In the genomic region with DNA sequence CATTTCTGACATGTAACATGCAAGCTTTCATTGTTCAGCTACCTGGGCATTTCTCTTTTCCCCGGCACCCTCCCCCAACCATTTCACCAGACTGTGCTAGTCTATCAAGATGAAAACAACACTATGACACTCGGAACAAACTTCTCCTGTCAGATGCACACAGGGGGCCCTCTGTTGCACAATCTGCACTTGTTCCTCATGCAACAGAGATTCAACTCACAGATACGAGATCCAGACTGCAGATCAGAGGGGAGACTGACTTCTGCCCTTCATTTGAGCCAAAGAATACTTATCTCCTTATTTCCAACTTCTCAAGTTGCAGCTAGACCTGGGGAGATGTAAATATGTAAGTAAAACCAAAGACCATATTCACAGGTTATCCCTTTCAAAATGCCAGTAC, we compare ENCODE assay signal across 1 cellular context.
TF ChIP-seq lines count a peak whose summit lies in the region.

No MANE protein-coding gene starts in this region.

TF ChIP-seq in HepG2, 621 proteins besides CTCF, POLR2A, EP300 and RAD21 (continued from another document and continues in another):
- TF ChIP-seq, protein P1, sequence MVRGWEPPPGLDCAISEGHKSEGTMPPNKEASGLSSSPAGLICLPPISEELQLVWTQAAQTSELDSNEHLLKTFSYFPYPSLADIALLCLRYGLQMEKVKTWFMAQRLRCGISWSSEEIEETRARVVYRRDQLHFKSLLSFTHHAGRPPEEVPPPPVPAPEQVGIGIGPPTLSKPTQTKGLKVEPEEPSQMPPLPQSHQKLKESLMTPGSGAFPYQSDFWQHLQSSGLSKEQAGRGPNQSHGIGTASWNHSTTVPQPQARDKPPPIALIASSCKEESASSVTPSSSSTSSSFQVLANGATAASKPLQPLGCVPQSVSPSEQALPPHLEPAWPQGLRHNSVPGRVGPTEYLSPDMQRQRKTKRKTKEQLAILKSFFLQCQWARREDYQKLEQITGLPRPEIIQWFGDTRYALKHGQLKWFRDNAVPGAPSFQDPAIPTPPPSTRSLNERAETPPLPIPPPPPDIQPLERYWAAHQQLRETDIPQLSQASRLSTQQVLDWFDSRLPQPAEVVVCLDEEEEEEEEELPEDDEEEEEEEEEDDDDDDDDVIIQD (CRISPR knock-in tag; IDR thresholded peaks at IDR 0.05; ENCODE audit: low read depth) = peak; percentile 82
- TF ChIP-seq, protein P2, sequence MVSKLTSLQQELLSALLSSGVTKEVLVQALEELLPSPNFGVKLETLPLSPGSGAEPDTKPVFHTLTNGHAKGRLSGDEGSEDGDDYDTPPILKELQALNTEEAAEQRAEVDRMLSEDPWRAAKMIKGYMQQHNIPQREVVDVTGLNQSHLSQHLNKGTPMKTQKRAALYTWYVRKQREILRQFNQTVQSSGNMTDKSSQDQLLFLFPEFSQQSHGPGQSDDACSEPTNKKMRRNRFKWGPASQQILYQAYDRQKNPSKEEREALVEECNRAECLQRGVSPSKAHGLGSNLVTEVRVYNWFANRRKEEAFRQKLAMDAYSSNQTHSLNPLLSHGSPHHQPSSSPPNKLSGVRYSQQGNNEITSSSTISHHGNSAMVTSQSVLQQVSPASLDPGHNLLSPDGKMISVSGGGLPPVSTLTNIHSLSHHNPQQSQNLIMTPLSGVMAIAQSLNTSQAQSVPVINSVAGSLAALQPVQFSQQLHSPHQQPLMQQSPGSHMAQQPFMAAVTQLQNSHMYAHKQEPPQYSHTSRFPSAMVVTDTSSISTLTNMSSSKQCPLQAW (CRISPR knock-in tag; IDR thresholded peaks at IDR 0.05) = no peak
- TF ChIP-seq ZC3H4 (CRISPR knock-in tag; IDR thresholded peaks at IDR 0.05; ENCODE audit: borderline replicate concordance) (no peak), ZNF598 (CRISPR knock-in tag; IDR thresholded peaks at IDR 0.05; ENCODE audit: borderline replicate concordance) (no peak), ZNF253 (CRISPR knock-in tag; IDR thresholded peaks at IDR 0.05; ENCODE audit: borderline replicate concordance) (no peak), ZNF431 (CRISPR knock-in tag; IDR thresholded peaks at IDR 0.05; ENCODE audit: borderline replicate concordance, low read depth) (no peak; the same call in 1 of the 2 replicates), ZNF12 (CRISPR knock-in tag; IDR thresholded peaks at IDR 0.05) (peak; percentile 15; the same call in 1 of the 2 replicates), MEIS2 (CRISPR knock-in tag; IDR thresholded peaks at IDR 0.05) (peak; percentile 82; the same call in 1 of the 2 replicates), ZNF225 (CRISPR knock-in tag; IDR thresholded peaks at IDR 0.05) (no peak), TEAD3 (CRISPR knock-in tag; optimal IDR thresholded peaks at IDR 0.05; ENCODE audit: borderline replicate concordance) (peak; percentile 40), NFE2L1 (CRISPR knock-in tag; IDR thresholded peaks at IDR 0.05; ENCODE audit: borderline replicate concordance) (no peak), WIZ (CRISPR knock-in tag; IDR thresholded peaks at IDR 0.05) (no peak), ZFP1 (CRISPR knock-in tag; IDR thresholded peaks at IDR 0.05) (peak; percentile 84; the same call in 1 of the 2 replicates), MED1 (CRISPR knock-in tag; IDR thresholded peaks at IDR 0.05) (peak; percentile 94), TCF7 (IDR thresholded peaks at IDR 0.05; ENCODE audit: low read depth) (peak; percentile 74), ZMYM3 (CRISPR knock-in tag; IDR thresholded peaks at IDR 0.05) (peak; percentile 82), GFI1 (CRISPR knock-in tag; IDR thresholded peaks at IDR 0.05; ENCODE audit: borderline replicate concordance) (no peak; the same call in 1 of the 2 replicates), NR1H2 (CRISPR knock-in tag; IDR thresholded peaks at IDR 0.05; ENCODE audit: borderline replicate concordance, low read depth) (no peak), ZNF335 (CRISPR knock-in tag; IDR thresholded peaks at IDR 0.05) (0 out of 2 replicates have a peak, but pooled peaks have one; percentile 29)
- TF ChIP-seq, protein P3, sequence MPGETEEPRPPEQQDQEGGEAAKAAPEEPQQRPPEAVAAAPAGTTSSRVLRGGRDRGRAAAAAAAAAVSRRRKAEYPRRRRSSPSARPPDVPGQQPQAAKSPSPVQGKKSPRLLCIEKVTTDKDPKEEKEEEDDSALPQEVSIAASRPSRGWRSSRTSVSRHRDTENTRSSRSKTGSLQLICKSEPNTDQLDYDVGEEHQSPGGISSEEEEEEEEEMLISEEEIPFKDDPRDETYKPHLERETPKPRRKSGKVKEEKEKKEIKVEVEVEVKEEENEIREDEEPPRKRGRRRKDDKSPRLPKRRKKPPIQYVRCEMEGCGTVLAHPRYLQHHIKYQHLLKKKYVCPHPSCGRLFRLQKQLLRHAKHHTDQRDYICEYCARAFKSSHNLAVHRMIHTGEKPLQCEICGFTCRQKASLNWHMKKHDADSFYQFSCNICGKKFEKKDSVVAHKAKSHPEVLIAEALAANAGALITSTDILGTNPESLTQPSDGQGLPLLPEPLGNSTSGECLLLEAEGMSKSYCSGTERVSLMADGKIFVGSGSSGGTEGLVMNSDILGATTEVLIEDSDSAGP (CRISPR knock-in tag; IDR thresholded peaks at IDR 0.05; ENCODE audit: borderline replicate concordance) = no peak
- TF ChIP-seq, protein P4, sequence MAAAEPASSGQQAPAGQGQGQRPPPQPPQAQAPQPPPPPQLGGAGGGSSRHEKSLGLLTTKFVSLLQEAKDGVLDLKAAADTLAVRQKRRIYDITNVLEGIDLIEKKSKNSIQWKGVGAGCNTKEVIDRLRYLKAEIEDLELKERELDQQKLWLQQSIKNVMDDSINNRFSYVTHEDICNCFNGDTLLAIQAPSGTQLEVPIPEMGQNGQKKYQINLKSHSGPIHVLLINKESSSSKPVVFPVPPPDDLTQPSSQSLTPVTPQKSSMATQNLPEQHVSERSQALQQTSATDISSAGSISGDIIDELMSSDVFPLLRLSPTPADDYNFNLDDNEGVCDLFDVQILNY (CRISPR knock-in tag; conservative IDR thresholded peaks at IDR 0.05) = no peak
- TF ChIP-seq, protein P5, sequence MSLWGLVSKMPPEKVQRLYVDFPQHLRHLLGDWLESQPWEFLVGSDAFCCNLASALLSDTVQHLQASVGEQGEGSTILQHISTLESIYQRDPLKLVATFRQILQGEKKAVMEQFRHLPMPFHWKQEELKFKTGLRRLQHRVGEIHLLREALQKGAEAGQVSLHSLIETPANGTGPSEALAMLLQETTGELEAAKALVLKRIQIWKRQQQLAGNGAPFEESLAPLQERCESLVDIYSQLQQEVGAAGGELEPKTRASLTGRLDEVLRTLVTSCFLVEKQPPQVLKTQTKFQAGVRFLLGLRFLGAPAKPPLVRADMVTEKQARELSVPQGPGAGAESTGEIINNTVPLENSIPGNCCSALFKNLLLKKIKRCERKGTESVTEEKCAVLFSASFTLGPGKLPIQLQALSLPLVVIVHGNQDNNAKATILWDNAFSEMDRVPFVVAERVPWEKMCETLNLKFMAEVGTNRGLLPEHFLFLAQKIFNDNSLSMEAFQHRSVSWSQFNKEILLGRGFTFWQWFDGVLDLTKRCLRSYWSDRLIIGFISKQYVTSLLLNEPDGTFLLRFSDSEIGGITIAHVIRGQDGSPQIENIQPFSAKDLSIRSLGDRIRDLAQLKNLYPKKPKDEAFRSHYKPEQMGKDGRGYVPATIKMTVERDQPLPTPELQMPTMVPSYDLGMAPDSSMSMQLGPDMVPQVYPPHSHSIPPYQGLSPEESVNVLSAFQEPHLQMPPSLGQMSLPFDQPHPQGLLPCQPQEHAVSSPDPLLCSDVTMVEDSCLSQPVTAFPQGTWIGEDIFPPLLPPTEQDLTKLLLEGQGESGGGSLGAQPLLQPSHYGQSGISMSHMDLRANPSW (CRISPR knock-in tag; IDR thresholded peaks at IDR 0.05; ENCODE audit: borderline replicate concordance) = no peak
- TF ChIP-seq, protein P6, sequence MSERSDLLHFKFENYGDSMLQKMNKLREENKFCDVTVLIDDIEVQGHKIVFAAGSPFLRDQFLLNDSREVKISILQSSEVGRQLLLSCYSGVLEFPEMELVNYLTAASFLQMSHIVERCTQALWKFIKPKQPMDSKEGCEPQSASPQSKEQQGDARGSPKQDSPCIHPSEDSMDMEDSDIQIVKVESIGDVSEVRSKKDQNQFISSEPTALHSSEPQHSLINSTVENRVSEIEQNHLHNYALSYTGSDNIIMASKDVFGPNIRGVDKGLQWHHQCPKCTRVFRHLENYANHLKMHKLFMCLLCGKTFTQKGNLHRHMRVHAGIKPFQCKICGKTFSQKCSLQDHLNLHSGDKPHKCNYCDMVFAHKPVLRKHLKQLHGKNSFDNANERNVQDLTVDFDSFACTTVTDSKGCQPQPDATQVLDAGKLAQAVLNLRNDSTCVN (CRISPR knock-in tag; IDR thresholded peaks at IDR 0.05; ENCODE audit: borderline replicate concordance) = no peak
- TF ChIP-seq, protein P7, sequence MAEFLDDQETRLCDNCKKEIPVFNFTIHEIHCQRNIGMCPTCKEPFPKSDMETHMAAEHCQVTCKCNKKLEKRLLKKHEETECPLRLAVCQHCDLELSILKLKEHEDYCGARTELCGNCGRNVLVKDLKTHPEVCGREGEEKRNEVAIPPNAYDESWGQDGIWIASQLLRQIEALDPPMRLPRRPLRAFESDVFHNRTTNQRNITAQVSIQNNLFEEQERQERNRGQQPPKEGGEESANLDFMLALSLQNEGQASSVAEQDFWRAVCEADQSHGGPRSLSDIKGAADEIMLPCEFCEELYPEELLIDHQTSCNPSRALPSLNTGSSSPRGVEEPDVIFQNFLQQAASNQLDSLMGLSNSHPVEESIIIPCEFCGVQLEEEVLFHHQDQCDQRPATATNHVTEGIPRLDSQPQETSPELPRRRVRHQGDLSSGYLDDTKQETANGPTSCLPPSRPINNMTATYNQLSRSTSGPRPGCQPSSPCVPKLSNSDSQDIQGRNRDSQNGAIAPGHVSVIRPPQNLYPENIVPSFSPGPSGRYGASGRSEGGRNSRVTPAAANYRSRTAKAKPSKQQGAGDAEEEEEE (CRISPR knock-in tag; IDR thresholded peaks at IDR 0.05; ENCODE audit: borderline replicate concordance) = no peak
- TF ChIP-seq, protein P8, sequence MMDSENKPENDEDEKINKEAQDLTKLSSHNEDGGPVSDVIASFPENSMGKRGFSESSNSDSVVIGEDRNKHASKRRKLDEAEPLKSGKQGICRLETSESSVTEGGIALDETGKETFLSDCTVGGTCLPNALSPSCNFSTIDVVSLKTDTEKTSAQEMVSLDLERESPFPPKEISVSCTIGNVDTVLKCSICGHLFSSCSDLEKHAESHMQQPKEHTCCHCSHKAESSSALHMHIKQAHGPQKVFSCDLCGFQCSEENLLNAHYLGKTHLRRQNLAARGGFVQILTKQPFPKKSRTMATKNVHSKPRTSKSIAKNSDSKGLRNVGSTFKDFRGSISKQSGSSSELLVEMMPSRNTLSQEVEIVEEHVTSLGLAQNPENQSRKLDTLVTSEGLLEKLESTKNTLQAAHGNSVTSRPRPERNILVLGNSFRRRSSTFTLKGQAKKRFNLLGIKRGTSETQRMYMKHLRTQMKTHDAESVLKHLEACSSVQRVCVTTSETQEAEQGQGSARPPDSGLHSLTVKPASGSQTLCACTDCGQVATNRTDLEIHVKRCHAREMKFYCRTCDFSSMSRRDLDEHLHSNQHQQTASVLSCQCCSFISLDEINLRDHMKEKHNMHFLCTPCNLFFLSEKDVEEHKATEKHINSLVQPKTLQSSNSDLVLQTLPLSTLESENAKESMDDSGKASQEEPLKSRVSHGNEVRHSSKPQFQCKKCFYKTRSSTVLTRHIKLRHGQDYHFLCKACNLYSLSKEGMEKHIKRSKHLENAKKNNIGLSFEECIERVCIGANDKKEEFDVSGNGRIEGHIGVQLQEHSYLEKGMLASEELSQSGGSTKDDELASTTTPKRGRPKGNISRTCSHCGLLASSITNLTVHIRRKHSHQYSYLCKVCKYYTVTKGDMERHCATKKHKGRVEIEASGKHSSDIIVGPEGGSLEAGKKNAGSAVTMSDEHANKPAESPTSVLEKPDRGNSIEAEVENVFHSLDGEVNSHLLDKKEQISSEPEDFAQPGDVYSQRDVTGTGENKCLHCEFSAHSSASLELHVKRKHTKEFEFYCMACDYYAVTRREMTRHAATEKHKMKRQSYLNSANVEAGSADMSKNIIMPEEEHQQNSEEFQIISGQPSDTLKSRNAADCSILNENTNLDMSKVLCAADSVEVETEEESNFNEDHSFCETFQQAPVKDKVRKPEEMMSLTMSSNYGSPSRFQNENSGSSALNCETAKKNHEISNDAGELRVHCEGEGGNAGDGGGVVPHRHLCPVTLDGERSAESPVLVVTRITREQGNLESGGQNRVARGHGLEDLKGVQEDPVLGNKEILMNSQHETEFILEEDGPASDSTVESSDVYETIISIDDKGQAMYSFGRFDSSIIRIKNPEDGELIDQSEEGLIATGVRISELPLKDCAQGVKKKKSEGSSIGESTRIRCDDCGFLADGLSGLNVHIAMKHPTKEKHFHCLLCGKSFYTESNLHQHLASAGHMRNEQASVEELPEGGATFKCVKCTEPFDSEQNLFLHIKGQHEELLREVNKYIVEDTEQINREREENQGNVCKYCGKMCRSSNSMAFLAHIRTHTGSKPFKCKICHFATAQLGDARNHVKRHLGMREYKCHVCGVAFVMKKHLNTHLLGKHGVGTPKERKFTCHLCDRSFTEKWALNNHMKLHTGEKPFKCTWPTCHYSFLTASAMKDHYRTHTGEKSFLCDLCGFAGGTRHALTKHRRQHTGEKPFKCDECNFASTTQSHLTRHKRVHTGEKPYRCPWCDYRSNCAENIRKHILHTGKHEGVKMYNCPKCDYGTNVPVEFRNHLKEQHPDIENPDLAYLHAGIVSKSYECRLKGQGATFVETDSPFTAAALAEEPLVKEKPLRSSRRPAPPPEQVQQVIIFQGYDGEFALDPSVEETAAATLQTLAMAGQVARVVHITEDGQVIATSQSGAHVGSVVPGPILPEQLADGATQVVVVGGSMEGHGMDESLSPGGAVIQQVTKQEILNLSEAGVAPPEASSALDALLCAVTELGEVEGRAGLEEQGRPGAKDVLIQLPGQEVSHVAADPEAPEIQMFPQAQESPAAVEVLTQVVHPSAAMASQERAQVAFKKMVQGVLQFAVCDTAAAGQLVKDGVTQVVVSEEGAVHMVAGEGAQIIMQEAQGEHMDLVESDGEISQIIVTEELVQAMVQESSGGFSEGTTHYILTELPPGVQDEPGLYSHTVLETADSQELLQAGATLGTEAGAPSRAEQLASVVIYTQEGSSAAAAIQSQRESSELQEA (CRISPR knock-in tag; IDR thresholded peaks at IDR 0.05; ENCODE audit: not compliant biosample characterization) = no peak
- TF ChIP-seq, protein P9, sequence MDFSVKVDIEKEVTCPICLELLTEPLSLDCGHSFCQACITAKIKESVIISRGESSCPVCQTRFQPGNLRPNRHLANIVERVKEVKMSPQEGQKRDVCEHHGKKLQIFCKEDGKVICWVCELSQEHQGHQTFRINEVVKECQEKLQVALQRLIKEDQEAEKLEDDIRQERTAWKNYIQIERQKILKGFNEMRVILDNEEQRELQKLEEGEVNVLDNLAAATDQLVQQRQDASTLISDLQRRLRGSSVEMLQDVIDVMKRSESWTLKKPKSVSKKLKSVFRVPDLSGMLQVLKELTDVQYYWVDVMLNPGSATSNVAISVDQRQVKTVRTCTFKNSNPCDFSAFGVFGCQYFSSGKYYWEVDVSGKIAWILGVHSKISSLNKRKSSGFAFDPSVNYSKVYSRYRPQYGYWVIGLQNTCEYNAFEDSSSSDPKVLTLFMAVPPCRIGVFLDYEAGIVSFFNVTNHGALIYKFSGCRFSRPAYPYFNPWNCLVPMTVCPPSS (IDR thresholded peaks at IDR 0.05) = no peak
- TF ChIP-seq, protein P10, sequence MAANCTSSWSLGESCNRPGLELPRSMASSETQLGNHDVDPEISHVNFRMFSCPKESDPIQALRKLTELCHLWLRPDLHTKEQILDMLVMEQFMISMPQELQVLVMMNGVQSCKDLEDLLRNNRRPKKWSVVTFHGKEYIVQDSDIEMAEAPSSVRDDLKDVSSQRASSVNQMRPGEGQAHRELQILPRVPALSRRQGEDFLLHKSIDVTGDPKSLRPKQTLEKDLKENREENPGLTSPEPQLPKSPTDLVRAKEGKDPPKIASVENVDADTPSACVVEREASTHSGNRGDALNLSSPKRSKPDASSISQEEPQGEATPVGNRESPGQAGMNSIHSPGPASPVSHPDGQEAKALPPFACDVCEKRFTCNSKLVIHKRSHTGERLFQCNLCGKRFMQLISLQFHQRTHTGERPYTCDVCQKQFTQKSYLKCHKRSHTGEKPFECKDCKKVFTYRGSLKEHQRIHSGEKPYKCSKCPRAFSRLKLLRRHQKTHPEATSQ (CRISPR knock-in tag; IDR thresholded peaks at IDR 0.05; ENCODE audit: borderline replicate concordance) = no peak
